In the genomic region with DNA sequence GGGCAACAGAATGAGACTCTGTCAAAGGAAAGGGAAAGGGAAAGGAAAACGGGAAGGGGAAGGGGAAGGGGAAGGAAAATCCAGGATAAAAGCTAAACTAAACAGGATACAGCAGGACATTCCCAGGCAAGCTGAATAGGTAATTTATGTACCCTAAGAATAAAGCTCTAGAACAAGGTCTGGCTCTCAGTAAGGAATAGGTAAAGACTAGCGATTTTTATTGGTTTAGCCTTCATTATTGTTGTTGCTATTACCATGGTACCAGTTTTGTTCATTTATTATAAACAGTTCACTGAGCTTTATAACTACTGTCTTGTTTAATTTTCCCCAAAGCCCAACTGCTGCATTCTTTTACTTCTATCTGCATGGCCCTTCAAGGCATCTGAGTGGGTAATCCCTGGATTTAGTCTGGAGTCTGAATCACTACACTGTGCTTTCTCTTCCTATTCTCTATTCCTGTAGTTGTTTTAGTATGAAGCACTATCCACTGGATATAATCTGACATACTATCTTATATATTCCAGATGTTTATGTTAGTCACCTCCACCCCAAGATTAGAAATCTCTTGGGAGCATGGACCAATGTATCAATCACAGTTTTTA, we compare ENCODE assay signal across 15 cellular contexts.
"Had no signal": no experiment of that assay in that cellular context is flagged by ENCODE, and none has a peak within 500 bp of the region (broad histone marks: within the 10 kb centered on the region; RNA-seq: fewer than 3 reads in every experiment).

No MANE protein-coding gene starts in this region.

- H3K4me3 ChIP-seq: cardiac muscle cell, dorsolateral prefrontal cortex, gastroesophageal sphincter, heart right ventricle, right atrium auricular region, thoracic aorta had no signal

- DNase-seq: activated CD4-positive, alpha-beta T cell treated with anti-CD3 and anti-CD28 coated beads, Interleukin-2, amount 50 U/mL, for 48 hours; activated naive CD4-positive, alpha-beta T cell treated with anti-CD3 and anti-CD28 coated beads, Interleukin-2, amount 10 ng/mL, durations not matched to agents 7 days and 5 days; dorsolateral prefrontal cortex; endodermal cell; heart right ventricle; islet precursor cell; mammary epithelial cell; natural killer cell; posterior cingulate gyrus; WERI-Rb-1 had no signal

- H3K9me3 ChIP-seq: gastroesophageal sphincter, neutrophil, right atrium auricular region, thoracic aorta had no signal

- H3K27me3 ChIP-seq: cardiac muscle cell, dorsolateral prefrontal cortex, gastroesophageal sphincter, heart right ventricle, neutrophil, right atrium auricular region had no signal

- H3K27ac ChIP-seq: cardiac muscle cell, dorsolateral prefrontal cortex, gastroesophageal sphincter, heart right ventricle, neutrophil, right atrium auricular region, thoracic aorta, WERI-Rb-1 had no signal

- H3K4me1 ChIP-seq: gastroesophageal sphincter, heart right ventricle, right atrium auricular region had no signal

- H3K36me3 ChIP-seq: cardiac muscle cell, gastroesophageal sphincter, heart right ventricle, neutrophil, right atrium auricular region, thoracic aorta, WERI-Rb-1 had no signal
